ENCODE assay signal across 1 cellular context in the genomic region with DNA sequence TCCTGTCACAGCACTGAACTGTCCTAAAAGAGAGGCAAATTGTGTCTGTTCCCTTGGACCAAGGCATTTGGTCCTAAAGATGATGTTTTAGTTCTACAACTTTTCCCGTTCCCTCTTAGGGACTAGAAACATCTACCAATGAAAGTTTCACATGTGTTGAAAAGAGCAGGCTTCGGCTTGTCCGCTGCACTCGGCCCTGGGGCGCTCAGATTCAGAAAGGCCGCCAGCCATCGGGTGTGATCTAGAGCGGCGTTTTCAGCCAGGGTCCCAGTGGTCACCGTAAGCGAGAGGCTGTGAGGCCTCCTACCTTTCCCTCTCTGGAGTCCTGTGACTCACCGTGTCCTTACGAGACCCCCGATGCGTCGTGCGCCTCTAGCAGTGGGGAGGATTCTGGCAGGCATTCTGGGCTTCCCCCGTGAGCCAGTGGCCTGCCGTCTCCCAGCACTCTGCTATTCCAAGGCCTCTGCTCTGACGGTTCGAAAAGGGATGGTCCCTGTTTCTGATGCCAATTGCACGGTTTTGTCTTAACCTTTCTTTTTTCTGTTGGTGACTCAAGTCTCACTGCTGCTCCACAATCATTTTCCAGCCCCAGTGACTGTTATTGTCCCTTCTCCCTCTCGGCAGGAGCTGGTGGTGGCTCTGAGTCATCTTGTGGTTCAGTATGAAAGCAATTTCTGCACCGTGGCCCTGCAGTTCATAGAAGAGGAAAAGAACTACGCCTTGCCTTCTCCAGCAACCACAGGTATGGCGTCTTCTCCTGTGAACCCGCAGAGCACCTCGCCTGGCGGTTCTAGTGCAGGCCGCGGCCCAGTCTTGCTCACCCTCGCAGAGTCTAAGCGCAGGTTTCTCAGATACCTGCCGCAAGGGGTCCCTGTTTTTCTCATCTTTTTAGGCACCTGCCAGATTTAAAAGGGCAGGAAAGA.
TF ChIP-seq lines count a peak whose summit lies in the region.

No MANE protein-coding gene starts in this region.

TF ChIP-seq in GM23338, 12 proteins besides CTCF, POLR2A, EP300 and RAD21 (continued from another document):
- TF ChIP-seq JUNB (IDR thresholded peaks at IDR 0.05; ENCODE audit: unreplicated experiment) (no peak), ZNF114 (CRISPR knock-in tag; IDR thresholded peaks at IDR 0.05) (no peak), POLR2AphosphoS5 (IDR thresholded peaks at IDR 0.05; ENCODE audit: low read depth) (no peak)
- TF ChIP-seq, protein P1, sequence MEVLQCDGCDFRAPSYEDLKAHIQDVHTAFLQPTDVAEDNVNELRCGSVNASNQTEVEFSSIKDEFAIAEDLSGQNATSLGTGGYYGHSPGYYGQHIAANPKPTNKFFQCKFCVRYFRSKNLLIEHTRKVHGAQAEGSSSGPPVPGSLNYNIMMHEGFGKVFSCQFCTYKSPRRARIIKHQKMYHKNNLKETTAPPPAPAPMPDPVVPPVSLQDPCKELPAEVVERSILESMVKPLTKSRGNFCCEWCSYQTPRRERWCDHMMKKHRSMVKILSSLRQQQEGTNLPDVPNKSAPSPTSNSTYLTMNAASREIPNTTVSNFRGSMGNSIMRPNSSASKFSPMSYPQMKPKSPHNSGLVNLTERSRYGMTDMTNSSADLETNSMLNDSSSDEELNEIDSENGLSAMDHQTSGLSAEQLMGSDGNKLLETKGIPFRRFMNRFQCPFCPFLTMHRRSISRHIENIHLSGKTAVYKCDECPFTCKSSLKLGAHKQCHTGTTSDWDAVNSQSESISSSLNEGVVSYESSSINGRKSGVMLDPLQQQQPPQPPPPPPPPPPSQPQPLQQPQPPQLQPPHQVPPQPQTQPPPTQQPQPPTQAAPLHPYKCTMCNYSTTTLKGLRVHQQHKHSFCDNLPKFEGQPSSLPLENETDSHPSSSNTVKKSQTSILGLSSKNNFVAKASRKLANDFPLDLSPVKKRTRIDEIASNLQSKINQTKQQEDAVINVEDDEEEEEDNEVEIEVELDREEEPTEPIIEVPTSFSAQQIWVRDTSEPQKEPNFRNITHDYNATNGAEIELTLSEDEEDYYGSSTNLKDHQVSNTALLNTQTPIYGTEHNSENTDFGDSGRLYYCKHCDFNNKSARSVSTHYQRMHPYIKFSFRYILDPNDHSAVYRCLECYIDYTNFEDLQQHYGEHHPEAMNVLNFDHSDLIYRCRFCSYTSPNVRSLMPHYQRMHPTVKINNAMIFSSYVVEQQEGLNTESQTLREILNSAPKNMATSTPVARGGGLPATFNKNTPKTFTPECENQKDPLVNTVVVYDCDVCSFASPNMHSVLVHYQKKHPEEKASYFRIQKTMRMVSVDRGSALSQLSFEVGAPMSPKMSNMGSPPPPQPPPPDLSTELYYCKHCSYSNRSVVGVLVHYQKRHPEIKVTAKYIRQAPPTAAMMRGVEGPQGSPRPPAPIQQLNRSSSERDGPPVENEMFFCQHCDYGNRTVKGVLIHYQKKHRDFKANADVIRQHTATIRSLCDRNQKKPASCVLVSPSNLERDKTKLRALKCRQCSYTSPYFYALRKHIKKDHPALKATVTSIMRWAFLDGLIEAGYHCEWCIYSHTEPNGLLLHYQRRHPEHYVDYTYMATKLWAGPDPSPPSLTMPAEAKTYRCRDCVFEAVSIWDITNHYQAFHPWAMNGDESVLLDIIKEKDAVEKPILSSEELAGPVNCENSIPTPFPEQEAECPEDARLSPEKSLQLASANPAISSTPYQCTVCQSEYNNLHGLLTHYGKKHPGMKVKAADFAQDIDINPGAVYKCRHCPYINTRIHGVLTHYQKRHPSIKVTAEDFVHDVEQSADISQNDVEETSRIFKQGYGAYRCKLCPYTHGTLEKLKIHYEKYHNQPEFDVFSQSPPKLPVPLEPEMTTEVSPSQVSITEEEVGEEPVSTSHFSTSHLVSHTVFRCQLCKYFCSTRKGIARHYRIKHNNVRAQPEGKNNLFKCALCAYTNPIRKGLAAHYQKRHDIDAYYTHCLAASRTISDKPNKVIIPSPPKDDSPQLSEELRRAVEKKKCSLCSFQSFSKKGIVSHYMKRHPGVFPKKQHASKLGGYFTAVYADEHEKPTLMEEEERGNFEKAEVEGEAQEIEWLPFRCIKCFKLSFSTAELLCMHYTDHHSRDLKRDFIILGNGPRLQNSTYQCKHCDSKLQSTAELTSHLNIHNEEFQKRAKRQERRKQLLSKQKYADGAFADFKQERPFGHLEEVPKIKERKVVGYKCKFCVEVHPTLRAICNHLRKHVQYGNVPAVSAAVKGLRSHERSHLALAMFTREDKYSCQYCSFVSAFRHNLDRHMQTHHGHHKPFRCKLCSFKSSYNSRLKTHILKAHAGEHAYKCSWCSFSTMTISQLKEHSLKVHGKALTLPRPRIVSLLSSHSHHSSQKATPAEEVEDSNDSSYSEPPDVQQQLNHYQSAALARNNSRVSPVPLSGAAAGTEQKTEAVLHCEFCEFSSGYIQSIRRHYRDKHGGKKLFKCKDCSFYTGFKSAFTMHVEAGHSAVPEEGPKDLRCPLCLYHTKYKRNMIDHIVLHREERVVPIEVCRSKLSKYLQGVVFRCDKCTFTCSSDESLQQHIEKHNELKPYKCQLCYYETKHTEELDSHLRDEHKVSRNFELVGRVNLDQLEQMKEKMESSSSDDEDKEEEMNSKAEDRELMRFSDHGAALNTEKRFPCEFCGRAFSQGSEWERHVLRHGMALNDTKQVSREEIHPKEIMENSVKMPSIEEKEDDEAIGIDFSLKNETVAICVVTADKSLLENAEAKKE (CRISPR knock-in tag; IDR thresholded peaks at IDR 0.05): no peak
